Comparison of ENCODE assay signal across 1 cellular context in genomic region chr3:183912895-183913579, GRCh38.
TF ChIP-seq lines count a peak whose summit lies in the region.

No MANE protein-coding gene starts in this region.

TF ChIP-seq in HepG2, 621 proteins besides CTCF, POLR2A, EP300 and RAD21 (continued from another document and continues in another):
- TF ChIP-seq ZNF512 (CRISPR knock-in tag; IDR thresholded peaks at IDR 0.05) (no peak), ZNF337 (CRISPR knock-in tag; IDR thresholded peaks at IDR 0.05; ENCODE audit: borderline replicate concordance, low read depth) (no peak), MLXIP (CRISPR knock-in tag; IDR thresholded peaks at IDR 0.05; ENCODE audit: borderline replicate concordance) (0 out of 2 replicates have a peak, but pooled peaks have one; percentile 23), SALL1 (CRISPR knock-in tag; IDR thresholded peaks at IDR 0.05) (peak; percentile 71), ZNF782 (CRISPR knock-in tag; IDR thresholded peaks at IDR 0.05; ENCODE audit: borderline replicate concordance) (no peak), ZBTB39 (CRISPR knock-in tag; IDR thresholded peaks at IDR 0.05) (no peak), JUND (CRISPR knock-in tag; IDR thresholded peaks at IDR 0.05) (no peak), MED1 (CRISPR knock-in tag; IDR thresholded peaks at IDR 0.05) (no peak), ZNF546 (CRISPR knock-in tag; conservative IDR thresholded peaks at IDR 0.05) (no peak), ZNF570 (CRISPR knock-in tag; IDR thresholded peaks at IDR 0.05; ENCODE audit: borderline replicate concordance) (no peak), TGIF2 (CRISPR knock-in tag; IDR thresholded peaks at IDR 0.05) (no peak), ZFX (CRISPR knock-in tag; IDR thresholded peaks at IDR 0.05; ENCODE audit: low read depth) (peak; percentile 42; the same call in 1 of the 2 replicates), REPIN1 (CRISPR knock-in tag; IDR thresholded peaks at IDR 0.05; ENCODE audit: borderline replicate concordance, low read depth) (no peak), ZNF841 (CRISPR knock-in tag; IDR thresholded peaks at IDR 0.05; ENCODE audit: borderline replicate concordance) (no peak), CBX5 (CRISPR knock-in tag; IDR thresholded peaks at IDR 0.05; ENCODE audit: borderline replicate concordance) (no peak), MLLT10 (CRISPR knock-in tag; IDR thresholded peaks at IDR 0.05) (no peak), ZNF256 (CRISPR knock-in tag; conservative IDR thresholded peaks at IDR 0.05) (0 out of 2 replicates have a peak, but pooled peaks have one; percentile 26), MYPOP (CRISPR knock-in tag; IDR thresholded peaks at IDR 0.05) (no peak), MYC (CRISPR knock-in tag; IDR thresholded peaks at IDR 0.05; ENCODE audit: borderline replicate concordance) (peak; percentile 6; the same call in 1 of the 2 replicates), REL (CRISPR knock-in tag; conservative IDR thresholded peaks at IDR 0.05) (no peak), ZNF383 (CRISPR knock-in tag; IDR thresholded peaks at IDR 0.05; ENCODE audit: borderline replicate concordance) (no peak), ATAD3A (CRISPR knock-in tag; IDR thresholded peaks at IDR 0.05) (no peak), E2F1 (CRISPR knock-in tag; IDR thresholded peaks at IDR 0.05) (no peak), POGK (CRISPR knock-in tag; conservative IDR thresholded peaks at IDR 0.05) (no peak), SCMH1 (CRISPR knock-in tag; IDR thresholded peaks at IDR 0.05; ENCODE audit: borderline replicate concordance) (no peak), ZNF740 (CRISPR knock-in tag; IDR thresholded peaks at IDR 0.05) (no peak), CBX2 (IDR thresholded peaks at IDR 0.05; ENCODE audit: low read depth, low read length) (no peak), CBX2 (CRISPR knock-in tag; IDR thresholded peaks at IDR 0.05; ENCODE audit: low read depth) (no peak), ZBTB4 (CRISPR knock-in tag; IDR thresholded peaks at IDR 0.05; ENCODE audit: borderline replicate concordance) (no peak; the same call in 1 of the 2 replicates), ZC3H13 (CRISPR knock-in tag; IDR thresholded peaks at IDR 0.05) (no peak), KLF9 (CRISPR knock-in tag; IDR thresholded peaks at IDR 0.05; ENCODE audit: low read depth) (no peak), RBAK (CRISPR knock-in tag; IDR thresholded peaks at IDR 0.05) (no peak), CREB3 (CRISPR knock-in tag; IDR thresholded peaks at IDR 0.05) (no peak), RFX1 (IDR thresholded peaks at IDR 0.05) (no peak), NFYB (CRISPR knock-in tag; IDR thresholded peaks at IDR 0.05) (no peak; the same call in 1 of the 2 replicates), CAMTA2 (CRISPR knock-in tag; IDR thresholded peaks at IDR 0.05; ENCODE audit: borderline replicate concordance) (no peak), ZBTB7B (CRISPR knock-in tag; IDR thresholded peaks at IDR 0.05) (no peak), RERE (CRISPR knock-in tag; IDR thresholded peaks at IDR 0.05; ENCODE audit: low read depth) (no peak), ZNF605 (CRISPR knock-in tag; IDR thresholded peaks at IDR 0.05) (no peak), SUZ12 (IDR thresholded peaks at IDR 0.05; ENCODE audit: low read depth, low read length) (no peak), SOX5 (CRISPR knock-in tag; IDR thresholded peaks at IDR 0.05; ENCODE audit: borderline replicate concordance) (no peak)
